25 cellular contexts compared by ENCODE assay signal in genomic region chr10:59672150-59672875, GRCh38. TPM values are rescaled to one million over a fixed set of nuclear protein-coding genes. Genes with fewer than 3 reads are reported as not detected.
DNase-seq lines count a peak whose midpoint lies in the region; ATAC-seq, FAIRE-seq and TF ChIP-seq lines count a peak whose summit lies in the region.
"Had no signal": no experiment of that assay in that cellular context is flagged by ENCODE, and none has a peak within 500 bp of the region (broad histone marks: within the 10 kb centered on the region; RNA-seq: fewer than 3 reads in every experiment).

No MANE protein-coding gene starts in this region.

- no peak overlapping the region for H2BK5ac ChIP-seq in H9 (ENCODE audit: insufficient read length, low read length)

- no peak overlapping the region for H2BK120ac ChIP-seq in H9 (ENCODE audit: low read depth, low read length, poor library complexity, severe bottlenecking)

- FAIRE-seq in GM18507 (lab: Jason Lieb, UNC) = peak; percentile 42
- no peak for FAIRE-seq in GM12878 (lab: Jason Lieb, UNC)
- FAIRE-seq: G401.6, HepG2 had no signal

- peaks cover 5% of the 10 kb centered on the region for H3K4me1 ChIP-seq in GM12878 (ENCODE audit: control insufficient read depth, insufficient read depth, low read length)
- H3K4me1 ChIP-seq in H9 (ENCODE audit: insufficient read depth, low read length) = no peaks in the 10 kb centered on the region; the same call in 1 of the 2 replicates
- H3K4me1 ChIP-seq: esophagus muscularis mucosa, suprapubic skin had no signal

- SMC1A ChIA-PET in GM12878 (lab: Charles Lee; ENCODE audit: uncharacterized antibody, unreplicated experiment) = interaction anchor here (0.7 kb wide), 1 partner anchor 45 kb away, joined by 3 read pairs; no protein-coding TSS in a partner anchor

- no peaks in the 10 kb centered on the region for H3K9me3 Mint-ChIP-seq in H9

- TF ChIP-seq CTCF in GM12878 (IDR thresholded peaks at IDR 0.05 in 2 of 3, conservative IDR thresholded peaks at IDR 0.05 in 1 of 3; ENCODE audit: control insufficient read depth in 2 of 3, extremely low read depth in 1 of 3, insufficient read depth in 1 of 3, low read depth in 3 of 3, low read length in 3 of 3) = no peak
- no peak for TF ChIP-seq CTCF in H9 (conservative IDR thresholded peaks at IDR 0.05)

- POLR2A ChIA-PET in GM12878 (lab: Charles Lee) = no interaction called here

- no peak for TF ChIP-seq EP300 in GM12878 (IDR thresholded peaks at IDR 0.05; ENCODE audit: borderline replicate concordance in 1 of 2, control insufficient read depth in 1 of 2, low read depth in 2 of 2, low read length in 2 of 2)

- H2BK15ac ChIP-seq in H9 (ENCODE audit: low read depth, low read length) = no peak overlapping the region

- H3K27ac Mint-ChIP-seq in H9 = no peak overlapping the region

- H2BK12ac ChIP-seq in H9 (ENCODE audit: insufficient read length, low read depth, low read length) = no peak overlapping the region

- TF ChIP-seq RAD21 in GM12878 (IDR thresholded peaks at IDR 0.05; ENCODE audit: insufficient read depth, low read depth, low read length) = no peak

- peaks cover 7 to 12% of the 10 kb centered on the region in 2 experiments for H3K4me1 Mint-ChIP-seq in H9
- H3K4me1 Mint-ChIP-seq: neural crest cell had no signal

- CTCF ChIA-PET in GM12878 (lab: Yijun Ruan, JAX) = interaction anchor here (0.7 kb wide), 1 partner anchor 10 kb away, joined by 3 read pairs; no protein-coding TSS in a partner anchor

- H3K23me2 ChIP-seq in H9 (ENCODE audit: insufficient read length, low read depth, low read length, poor library complexity, severe bottlenecking) = no peaks in the 10 kb centered on the region

- H3K27me3 ChIP-seq in GM12878 (replicated peaks in 1 of 2; ENCODE audit: control insufficient read depth in 2 of 2, insufficient read depth in 2 of 2, low read length in 1 of 2) = no peaks in the 10 kb centered on the region
- no peaks in the 10 kb centered on the region for H3K27me3 ChIP-seq in H9 (ENCODE audit: insufficient read depth, low read length)
- H3K27me3 ChIP-seq: adrenal gland, cardiac muscle cell, esophagus muscularis mucosa, suprapubic skin had no signal

- ATAC-seq in GM21447 (IDR thresholded peaks at IDR 0.05; ENCODE audit: unreplicated experiment) (peak; percentile 72), HG03097 (IDR thresholded peaks at IDR 0.05; ENCODE audit: low FRiP score, unreplicated experiment) (peak; percentile 49), GM12878 (no peak), HG02885 (IDR thresholded peaks at IDR 0.05; ENCODE audit: poor library complexity, unreplicated experiment) (no peak), HG02678 (IDR thresholded peaks at IDR 0.05; ENCODE audit: unreplicated experiment) (no peak)
- ATAC-seq: HepG2, left cardiac atrium had no signal

- H2AFZ ChIP-seq in GM12878 (ENCODE audit: control insufficient read depth, low read depth, low read length) = no peak overlapping the region
- H2AFZ ChIP-seq in H9 (ENCODE audit: low read length) = no peak overlapping the region
- H2AFZ ChIP-seq: GM23248 had no signal

- no peak overlapping the region for H3K4me2 ChIP-seq in GM12878 (ENCODE audit: control insufficient read depth, insufficient read depth)
- H3K4me2 ChIP-seq in H9 (ENCODE audit: insufficient read depth, insufficient read length, low read length) = no peak overlapping the region

- H4K5ac ChIP-seq in H9 (ENCODE audit: insufficient read length, low read depth, low read length) = no peak overlapping the region

- no peak overlapping the region for H3K4me3 ChIP-seq in GM12878
- H3K4me3 ChIP-seq: adrenal gland, cardiac muscle cell, esophagus muscularis mucosa, GM23248, suprapubic skin had no signal

- no peak overlapping the region for H3K14ac ChIP-seq in H9 (ENCODE audit: insufficient read depth, low read length)

- H4K91ac ChIP-seq in H9 (ENCODE audit: insufficient read length, low read depth, low read length) = no peak overlapping the region

- H3K4me3 Mint-ChIP-seq in H9 = no peak overlapping the region
- H3K4me3 Mint-ChIP-seq: neural crest cell had no signal

- H4K20me1 ChIP-seq in GM12878 (ENCODE audit: control insufficient read depth, insufficient read depth) (no peaks in the 10 kb centered on the region), H9 (ENCODE audit: control insufficient read depth, insufficient read depth, insufficient read length) (no peaks in the 10 kb centered on the region)

- DNase-seq in GM18507 (ENCODE audit: extremely low spot score, insufficient read length, low read depth) (no peak), GM12878 (ENCODE audit: low read depth, low spot score) (no peak), H9 (no peak), cerebellar nuclear complex (lab: John Stamatoyannopoulos, UW) (no peak)
- DNase-seq: activated CD4-positive, alpha-beta T cell treated with anti-CD3 and anti-CD28 coated beads for 4 hours; activated effector memory CD4-positive, alpha-beta T cell treated with Interleukin-2 at 50 U/mL for 16 hours; adrenal gland; Calu3; GM23248; left cardiac atrium; midbrain; NCI-H187; NCI-H446 treated with DMSO at 0.1 percent for 48 hours; stimulated activated CD8-positive, alpha-beta memory T cell treated with anti-CD3 and anti-CD28 coated beads, Interleukin-4, amount 100 ng/mL, for 48 hours had no signal

- no peaks in the 10 kb centered on the region for H3K79me2 ChIP-seq in GM12878 (ENCODE audit: control insufficient read depth, insufficient read depth, low read length)
- no peaks in the 10 kb centered on the region for H3K79me2 ChIP-seq in H9 (ENCODE audit: insufficient read depth, low read length)

- no peak for TF ChIP-seq POLR2A in GM12878 (IDR thresholded peaks at IDR 0.05; ENCODE audit: low read depth, low read length)

- H3K27me3 Mint-ChIP-seq in H9 (ENCODE audit: low read depth) = no peaks in the 10 kb centered on the region

- no peaks in the 10 kb centered on the region for H3K79me1 ChIP-seq in H9 (ENCODE audit: insufficient read depth, low read depth, low read length, poor library complexity, severe bottlenecking)

- in situ Hi-C loops in GM12878 (cut with MboI) = no loop called here

- no peak overlapping the region for H3K56ac ChIP-seq in H9 (ENCODE audit: insufficient read length, low read depth, low read length)

- H3T11ph ChIP-seq in H9 (ENCODE audit: low read length) = no peak overlapping the region

- no peaks in the 10 kb centered on the region for H3K36me3 ChIP-seq in GM12878 (ENCODE audit: control insufficient read depth in 2 of 2, insufficient read depth in 2 of 2, low read length in 1 of 2)
- H3K36me3 ChIP-seq: cardiac muscle cell, esophagus muscularis mucosa, suprapubic skin had no signal

- whole genome bisulfite sequencing in GM12878 (ENCODE audit: insufficient coverage, insufficient replicate concordance, low lambda C conversion rate, missing lambda C conversion rate) = 46% methylated on average over 2 of the region's 2 CpGs
- WGBS in H9 (ENCODE audit: extremely low coverage, insufficient read length, low lambda C conversion rate) = no CpG with 5 or more reads among the region's 2 CpGs

- H3K36me3 Mint-ChIP-seq in H9 (ENCODE audit: insufficient read depth in 1 of 3, low read depth in 3 of 3) = peaks cover 0 to 45% (median 0%) of the 10 kb centered on the region in 3 experiments; a peak in 4 of 7 replicates

- no TSS peak for BruUV-seq in GM12878 (replicated peaks; lab: Mats Ljungman, UMichigan)

- no peak overlapping the region for H4K8ac ChIP-seq in H9 (replicated peaks; ENCODE audit: insufficient read length, low read depth, low read length)

- no peak overlapping the region for H3K4ac ChIP-seq in H9 (ENCODE audit: low read depth, low read length)

- H3K23ac ChIP-seq in H9 (ENCODE audit: insufficient read length, low read depth, low read length) = no peak overlapping the region

- RAD21 ChIA-PET in GM12878 (lab: Charles Lee; ENCODE audit: unreplicated experiment) = interaction anchor here (1.0 kb wide), 1 partner anchor 42 kb away, joined by 3 read pairs; no protein-coding TSS in a partner anchor

- H3K27ac ChIP-seq in GM12878 (ENCODE audit: control insufficient read depth, insufficient read depth) = no peak overlapping the region
- no peak overlapping the region for H3K27ac ChIP-seq in H9 (ENCODE audit: insufficient read length, low read depth, low read length)
- H3K27ac ChIP-seq: cardiac muscle cell, esophagus muscularis mucosa, GM23248, RWPE1, suprapubic skin had no signal

- H2BK20ac ChIP-seq in H9 (ENCODE audit: low read depth, low read length, poor library complexity, severe bottlenecking) = no peak overlapping the region

- H3K9me3 ChIP-seq in GM12878 (replicated peaks; ENCODE audit: control insufficient read depth, insufficient read depth, low read length) (no peaks in the 10 kb centered on the region), H9 (ENCODE audit: control insufficient read depth, low read depth, low read length) (no peaks in the 10 kb centered on the region)
- H3K9me3 ChIP-seq: adrenal gland, esophagus muscularis mucosa, suprapubic skin had no signal

- H2AK5ac ChIP-seq in H9 (ENCODE audit: insufficient read length, low read length) = no peak overlapping the region

- H3K9ac ChIP-seq in GM12878 (ENCODE audit: control insufficient read depth, insufficient read depth, low read length) (no peak overlapping the region), H9 (ENCODE audit: extremely low read depth, insufficient read length, low read length) (no peak overlapping the region)
- H3K9ac ChIP-seq: GM23248 had no signal

- intact Hi-C loops in GM12878 (cut with micrococcal nuclease; ENCODE audit: unreplicated experiment) = no loop called here

- H3K18ac ChIP-seq in H9 (ENCODE audit: insufficient read length, low read depth, low read length) = no peak overlapping the region

TF ChIP-seq in GM12878, 131 proteins besides CTCF, POLR2A, EP300 and RAD21 (continues in another document):
- TF ChIP-seq RUNX3 (IDR thresholded peaks at IDR 0.05; ENCODE audit: low read length) (peak; percentile 46; the same call in 1 of the 2 replicates), EED (IDR thresholded peaks at IDR 0.05; ENCODE audit: low read depth) (0 out of 2 replicates have a peak, but pooled peaks have one; percentile 24)

RNA-seq across cellular contexts. Expression of gene SLC16A9, which starts 37.3 kb away (rescaled TPM):
- 0.90 and 0.91 TPM in 2 replicates for total RNA-seq in GM12878 (2013; cell fraction: nucleolus; rRNA removed)
- total RNA-seq in GM12878 (2014; rRNA removed) = 5.9 and 6.8 TPM in 2 replicates
- 6.2 TPM in 2 replicates for total RNA-seq in GM12878 (2014; rRNA removed; fragmentation: Illumina TruSeq; extraction: Trizol)
- total RNA-seq in GM12878 (2021) = 4.8 and 4.9 TPM in 2 replicates
- 0.49 TPM for polyA plus RNA-seq in GM12878 (2011; ENCODE audit: low read depth)
- 0.81 and 0.86 TPM in 2 replicates for polyA plus RNA-seq in GM12878 (2011; rRNA removed)
- polyA plus RNA-seq in GM12878 (2011; cell fraction: cytosol; rRNA removed) = 0.28 and 0.45 TPM in 2 replicates
- polyA plus RNA-seq in GM12878 (2011; cell fraction: nucleus; rRNA removed) = 0.24 and 0.31 TPM in 2 replicates
- polyA plus RNA-seq in GM12878 (2012) = 0.69 and 1.4 TPM in 2 replicates
- polyA plus RNA-seq in GM12878 (2014; fragmentation: Illumina TruSeq; extraction: Trizol) = 5.9 and 6.6 TPM in 2 replicates
- polyA plus RNA-seq in GM12878 (2014; fragmentation: Nextera tagmentation; extraction: Ambion mirVana) = 1 to 10 TPM; 1.5 to 1.9 TPM
- polyA plus RNA-seq in GM12878 (2014; rRNA removed) = 4.3 and 4.4 TPM in 2 replicates
- polyA plus RNA-seq in GM12878 (2016; fragmentation: Nextera tagmentation; extraction: Ambion mirVana) = 1 to 10 TPM; 3.3 to 4.2 TPM
- polyA minus RNA-seq in GM12878 (2011; rRNA and poly(A)+ RNA removed) = 0.37 and 0.41 TPM in 2 replicates
- not detected in 2 replicates for polyA minus RNA-seq in GM12878 (2011; cell fraction: cytosol; rRNA and poly(A)+ RNA removed)
- polyA minus RNA-seq in GM12878 (2011; cell fraction: nucleus; rRNA and poly(A)+ RNA removed) = 0.12 TPM in 1 of 2 replicates, not detected in the other
- 4.1 and 4.3 TPM in 2 replicates for total RNA-seq in H9 (2021)
- total RNA-seq: GM23248 had no signal
- polyA plus RNA-seq: GM23248 had no signal

Comparison
In these comparisons a context has a peak if more than half of its experiments do, and no peak if none do; other contexts are left out.
1. ATAC-seq: peak in GM21447 (single experiment) and HG03097 (single experiment); none in GM12878 (single experiment), HG02885 (single experiment) and HG02678 (single experiment).